ENCODE assay signal across 12 cellular contexts in genomic region chr6:132192646-132193045, GRCh38.
"Had no signal": no experiment of that assay in that cellular context is flagged by ENCODE, and none has a peak within 500 bp of the region (broad histone marks: within the 10 kb centered on the region; RNA-seq: fewer than 3 reads in every experiment).

No MANE protein-coding gene starts in this region.

- DNase-seq: activated CD4-positive, alpha-beta T cell treated with anti-CD3 and anti-CD28 coated beads, Interleukin-2, amount 10 ng/mL, durations not matched to agents 7 days and 5 days; activated CD8-positive, alpha-beta memory T cell treated with anti-CD3 and anti-CD28 coated beads for 24 hours; activated naive CD4-positive, alpha-beta T cell; endodermal cell; erythroblast; islet precursor cell; mammary epithelial cell; naive B cell; ovary; stimulated activated naive B cell treated with anti-CD40 and anti-IgM and Interleukin-4, amounts not matched to agents 10 μg/mL and 1 μg/mL and 100 μg/mL, for 72 hours; substantia nigra; transverse colon had no signal

- ATAC-seq: stimulated activated naive B cell treated with anti-CD40 and anti-IgM and Interleukin-4, amounts not matched to agents 10 μg/mL and 1 μg/mL and 100 μg/mL, for 72 hours had no signal
